In genomic region chr5:163437011-163437308, GRCh38 we compare ENCODE assay signal across 1 cellular context.
TF ChIP-seq lines count a peak whose summit lies in the region.

No MANE protein-coding gene starts in this region.

TF ChIP-seq in WTC11, 78 proteins besides CTCF, POLR2A, EP300 and RAD21 (continued from another document):
- TF ChIP-seq NFE2L1 (CRISPR knock-in tag; IDR thresholded peaks at IDR 0.05) (no peak), SP1 (CRISPR knock-in tag; conservative IDR thresholded peaks at IDR 0.05) (no peak), SMAD4 (CRISPR knock-in tag; IDR thresholded peaks at IDR 0.05) (no peak), FOXP1 (CRISPR knock-in tag; IDR thresholded peaks at IDR 0.05; ENCODE audit: borderline replicate concordance) (no peak), JAZF1 (CRISPR knock-in tag; IDR thresholded peaks at IDR 0.05) (no peak), OVOL2 (CRISPR knock-in tag; IDR thresholded peaks at IDR 0.05; ENCODE audit: borderline replicate concordance) (no peak), GTF2I (CRISPR knock-in tag; conservative IDR thresholded peaks at IDR 0.05) (no peak), NFYB (CRISPR knock-in tag; conservative IDR thresholded peaks at IDR 0.05; ENCODE audit: low read depth) (no peak), USF2 (CRISPR knock-in tag; IDR thresholded peaks at IDR 0.05) (no peak), RORB (CRISPR knock-in tag; IDR thresholded peaks at IDR 0.05) (no peak)
- TF ChIP-seq, protein P1, sequence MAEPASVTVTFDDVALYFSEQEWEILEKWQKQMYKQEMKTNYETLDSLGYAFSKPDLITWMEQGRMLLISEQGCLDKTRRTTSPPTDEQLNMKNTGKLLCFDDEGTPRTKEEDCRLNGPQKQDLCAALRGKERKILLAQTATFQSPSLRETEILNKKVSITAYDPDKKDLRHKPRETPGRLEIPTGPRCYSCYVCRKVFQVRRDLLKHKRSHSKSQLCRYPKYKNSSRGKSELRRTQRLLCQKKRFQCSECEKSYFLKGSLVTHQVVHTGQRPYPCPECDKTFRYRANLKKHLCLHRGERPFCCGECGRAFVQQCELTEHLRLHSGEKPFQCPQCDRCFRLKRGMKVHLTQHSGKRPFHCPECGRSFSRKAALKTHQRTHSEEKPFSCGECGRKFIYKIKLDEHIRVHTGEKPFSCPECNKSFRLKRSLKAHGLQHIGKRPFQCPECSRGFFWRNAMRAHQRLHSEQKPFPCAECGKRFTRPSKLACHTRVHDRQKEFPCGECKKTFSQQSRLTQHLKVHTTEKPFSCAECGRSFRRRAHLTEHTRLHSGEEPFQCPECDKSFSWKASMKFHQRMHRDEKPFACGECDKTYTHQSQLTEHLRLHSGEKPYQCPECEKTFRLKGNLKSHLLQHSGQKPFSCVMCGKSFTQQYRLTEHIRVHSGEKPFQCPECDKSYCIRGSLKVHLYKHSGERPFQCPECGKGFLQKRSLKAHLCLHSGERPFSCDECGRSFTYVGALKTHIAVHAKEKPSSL (CRISPR knock-in tag; conservative IDR thresholded peaks at IDR 0.05): no peak
- TF ChIP-seq, protein P2, sequence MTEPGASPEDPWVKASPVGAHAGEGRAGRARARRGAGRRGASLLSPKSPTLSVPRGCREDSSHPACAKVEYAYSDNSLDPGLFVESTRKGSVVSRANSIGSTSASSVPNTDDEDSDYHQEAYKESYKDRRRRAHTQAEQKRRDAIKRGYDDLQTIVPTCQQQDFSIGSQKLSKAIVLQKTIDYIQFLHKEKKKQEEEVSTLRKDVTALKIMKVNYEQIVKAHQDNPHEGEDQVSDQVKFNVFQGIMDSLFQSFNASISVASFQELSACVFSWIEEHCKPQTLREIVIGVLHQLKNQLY (CRISPR knock-in tag; IDR thresholded peaks at IDR 0.05): no peak
- TF ChIP-seq, protein P3, sequence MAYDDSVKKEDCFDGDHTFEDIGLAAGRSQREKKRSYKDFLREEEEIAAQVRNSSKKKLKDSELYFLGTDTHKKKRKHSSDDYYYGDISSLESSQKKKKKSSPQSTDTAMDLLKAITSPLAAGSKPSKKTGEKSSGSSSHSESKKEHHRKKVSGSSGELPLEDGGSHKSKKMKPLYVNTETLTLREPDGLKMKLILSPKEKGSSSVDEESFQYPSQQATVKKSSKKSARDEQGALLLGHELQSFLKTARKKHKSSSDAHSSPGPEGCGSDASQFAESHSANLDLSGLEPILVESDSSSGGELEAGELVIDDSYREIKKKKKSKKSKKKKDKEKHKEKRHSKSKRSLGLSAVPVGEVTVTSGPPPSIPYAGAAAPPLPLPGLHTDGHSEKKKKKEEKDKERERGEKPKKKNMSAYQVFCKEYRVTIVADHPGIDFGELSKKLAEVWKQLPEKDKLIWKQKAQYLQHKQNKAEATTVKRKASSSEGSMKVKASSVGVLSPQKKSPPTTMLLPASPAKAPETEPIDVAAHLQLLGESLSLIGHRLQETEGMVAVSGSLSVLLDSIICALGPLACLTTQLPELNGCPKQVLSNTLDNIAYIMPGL (CRISPR knock-in tag; IDR thresholded peaks at IDR 0.05): no peak
- TF ChIP-seq, protein P4, sequence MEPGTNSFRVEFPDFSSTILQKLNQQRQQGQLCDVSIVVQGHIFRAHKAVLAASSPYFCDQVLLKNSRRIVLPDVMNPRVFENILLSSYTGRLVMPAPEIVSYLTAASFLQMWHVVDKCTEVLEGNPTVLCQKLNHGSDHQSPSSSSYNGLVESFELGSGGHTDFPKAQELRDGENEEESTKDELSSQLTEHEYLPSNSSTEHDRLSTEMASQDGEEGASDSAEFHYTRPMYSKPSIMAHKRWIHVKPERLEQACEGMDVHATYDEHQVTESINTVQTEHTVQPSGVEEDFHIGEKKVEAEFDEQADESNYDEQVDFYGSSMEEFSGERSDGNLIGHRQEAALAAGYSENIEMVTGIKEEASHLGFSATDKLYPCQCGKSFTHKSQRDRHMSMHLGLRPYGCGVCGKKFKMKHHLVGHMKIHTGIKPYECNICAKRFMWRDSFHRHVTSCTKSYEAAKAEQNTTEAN (CRISPR knock-in tag; IDR thresholded peaks at IDR 0.05): no peak
- TF ChIP-seq, protein P5, sequence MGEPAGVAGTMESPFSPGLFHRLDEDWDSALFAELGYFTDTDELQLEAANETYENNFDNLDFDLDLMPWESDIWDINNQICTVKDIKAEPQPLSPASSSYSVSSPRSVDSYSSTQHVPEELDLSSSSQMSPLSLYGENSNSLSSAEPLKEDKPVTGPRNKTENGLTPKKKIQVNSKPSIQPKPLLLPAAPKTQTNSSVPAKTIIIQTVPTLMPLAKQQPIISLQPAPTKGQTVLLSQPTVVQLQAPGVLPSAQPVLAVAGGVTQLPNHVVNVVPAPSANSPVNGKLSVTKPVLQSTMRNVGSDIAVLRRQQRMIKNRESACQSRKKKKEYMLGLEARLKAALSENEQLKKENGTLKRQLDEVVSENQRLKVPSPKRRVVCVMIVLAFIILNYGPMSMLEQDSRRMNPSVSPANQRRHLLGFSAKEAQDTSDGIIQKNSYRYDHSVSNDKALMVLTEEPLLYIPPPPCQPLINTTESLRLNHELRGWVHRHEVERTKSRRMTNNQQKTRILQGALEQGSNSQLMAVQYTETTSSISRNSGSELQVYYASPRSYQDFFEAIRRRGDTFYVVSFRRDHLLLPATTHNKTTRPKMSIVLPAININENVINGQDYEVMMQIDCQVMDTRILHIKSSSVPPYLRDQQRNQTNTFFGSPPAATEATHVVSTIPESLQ (CRISPR knock-in tag; IDR thresholded peaks at IDR 0.05): no peak
TF ChIP-seq in WTC11: peak in this region for 0.
